1 cellular context compared by ENCODE assay signal in genomic region chr19:15466851-15467733, GRCh38.
A peak's percentile ranks its signal among the peaks of the same experiment; 100 is the strongest.
TF ChIP-seq lines count a peak whose summit lies in the region.

No MANE protein-coding gene starts in this region.

TF ChIP-seq in HepG2, 621 proteins besides CTCF, POLR2A, EP300 and RAD21:
- peak; percentile 74; the same call in 1 of the 2 replicates for TF ChIP-seq RBAK (CRISPR knock-in tag; IDR thresholded peaks at IDR 0.05)
- peak; percentile 65 for TF ChIP-seq NFE2L2 (IDR thresholded peaks at IDR 0.05; ENCODE audit: low read length)
- peak; percentile 89 for TF ChIP-seq ZFP36 (IDR thresholded peaks at IDR 0.05; ENCODE audit: borderline replicate concordance, low read depth, low read length, partially characterized antibody)
- no peak for TF ChIP-seq HOXD1 (CRISPR knock-in tag; IDR thresholded peaks at IDR 0.05)
- TF ChIP-seq MAFF (IDR thresholded peaks at IDR 0.05; ENCODE audit: low read depth, low read length) = peak; percentile 81
- TF ChIP-seq CSRNP1 (CRISPR knock-in tag; IDR thresholded peaks at IDR 0.05) = no peak
- peak; percentile 83 to 90 for TF ChIP-seq MAFK (conservative IDR thresholded peaks at IDR 0.05 in 1 of 2, IDR thresholded peaks at IDR 0.05 in 1 of 2; ENCODE audit: low read length in 2 of 2)
